ENCODE assay signal across 26 cellular contexts in the genomic region with DNA sequence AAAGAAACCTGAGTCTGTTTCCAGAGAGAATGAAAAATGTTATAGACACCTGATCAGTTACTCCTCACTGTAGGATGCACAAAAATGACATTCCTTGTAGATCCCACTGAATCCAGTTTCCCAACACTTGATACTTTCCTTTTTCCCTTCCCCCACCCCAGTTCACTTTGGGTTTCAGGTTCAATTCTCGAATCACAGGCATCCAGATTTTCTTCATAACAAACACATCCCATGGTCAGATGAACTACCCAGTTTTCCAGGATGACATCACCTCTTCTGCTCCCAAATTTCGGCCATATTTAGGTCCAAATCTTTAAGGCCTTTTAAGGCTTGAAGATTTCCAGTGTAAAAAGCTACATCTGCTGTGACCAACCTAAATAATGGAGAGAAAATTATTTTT. TPM values are rescaled to one million over a fixed set of nuclear protein-coding genes. Genes with fewer than 3 reads are reported as not detected.
DNase-seq lines count a peak whose midpoint lies in the region; ATAC-seq, FAIRE-seq and TF ChIP-seq lines count a peak whose summit lies in the region.
"Had no signal": no experiment of that assay in that cellular context is flagged by ENCODE, and none has a peak within 500 bp of the region (broad histone marks: within the 10 kb centered on the region; RNA-seq: fewer than 3 reads in every experiment).

No MANE protein-coding gene starts in this region.

- no peak for ATAC-seq in CD4-positive, alpha-beta T cell (ENCODE audit: poor library complexity)
- ATAC-seq in K562, result no peak
- ATAC-seq in naive thymus-derived CD4-positive, alpha-beta T cell, result no peak
- no peak for ATAC-seq in GM18868 (IDR thresholded peaks at IDR 0.05; ENCODE audit: unreplicated experiment)
- ATAC-seq: foreskin keratinocyte, left colon, psoas muscle had no signal

- CTCF ChIA-PET in CD4-positive, alpha-beta T cell (lab: Charles Lee), result interaction anchor here (1.3 kb wide), 1 partner anchor 32 kb away, joined by 5 read pairs; no protein-coding TSS in a partner anchor
- CTCF ChIA-PET in K562 (lab: Yijun Ruan, JAX; ENCODE audit: low intra/inter-chr PET ratio), result no interaction called here
- CTCF ChIA-PET in naive thymus-derived CD4-positive, alpha-beta T cell (lab: Charles Lee), result no interaction called here

- no peaks in the 10 kb centered on the region for H3K79me2 ChIP-seq in K562 (ENCODE audit: control insufficient read depth, insufficient read depth, low read length)

- peaks cover 87% of the 10 kb centered on the region for H3K36me3 Mint-ChIP-seq in CD4-positive, alpha-beta T cell (ENCODE audit: low read depth)
- peaks cover 7 to 33% (median 27%) of the 10 kb centered on the region in 5 donors for H3K36me3 Mint-ChIP-seq in naive thymus-derived CD4-positive, alpha-beta T cell

- no peaks in the 10 kb centered on the region for H3K27me3 Mint-ChIP-seq in CD4-positive, alpha-beta T cell
- no peaks in the 10 kb centered on the region for H3K27me3 Mint-ChIP-seq in naive thymus-derived CD4-positive, alpha-beta T cell
- H3K27me3 Mint-ChIP-seq: activated CD4-positive, alpha-beta memory T cell treated with anti-CD3 and anti-CD28 coated beads, Interleukin-2, amount 10 ng/mL, durations not matched to agents 7 days and 5 days had no signal

- no peaks in the 10 kb centered on the region for H4K20me1 ChIP-seq in K562 (replicated peaks; ENCODE audit: control insufficient read depth, insufficient read depth, low read length)

- no TSS peak for BruUV-seq in K562 (replicated peaks; lab: Mats Ljungman, UMichigan)

- intact Hi-C loops in CD4-positive, alpha-beta T cell (cut with DNase I, micrococcal nuclease), result no loop called here
- intact Hi-C loops in K562 (cut with micrococcal nuclease), result no loop called here
- intact Hi-C loops in naive thymus-derived CD4-positive, alpha-beta T cell (cut with micrococcal nuclease), result no loop called here

- no peak for TF ChIP-seq EP300 in K562 (IDR thresholded peaks at IDR 0.05; ENCODE audit: low read length)

- no peaks in the 10 kb centered on the region for H3K4me1 ChIP-seq in K562 (replicated peaks in 1 of 2; ENCODE audit: control insufficient read depth in 2 of 2, insufficient read depth in 2 of 2, low read length in 2 of 2)
- H3K4me1 ChIP-seq in naive thymus-derived CD4-positive, alpha-beta T cell (ENCODE audit: control insufficient read depth in 2 of 2, insufficient read depth in 2 of 2, low read length in 2 of 2), result no peaks in the 10 kb centered on the region
- H3K4me1 ChIP-seq: colonic mucosa, foreskin keratinocyte, testis had no signal

- in situ Hi-C loops in K562 (cut with MboI), result no loop called here

- peaks cover 6% of the 10 kb centered on the region for H3K4me1 Mint-ChIP-seq in CD4-positive, alpha-beta T cell (ENCODE audit: low read depth)
- peaks cover 0 to 7% (median 4%) of the 10 kb centered on the region in 7 donors for H3K4me1 Mint-ChIP-seq in naive thymus-derived CD4-positive, alpha-beta T cell

- H3K9me3 Mint-ChIP-seq in CD4-positive, alpha-beta T cell, result no peaks in the 10 kb centered on the region
- no peaks in the 10 kb centered on the region for H3K9me3 Mint-ChIP-seq in naive thymus-derived CD4-positive, alpha-beta T cell
- H3K9me3 Mint-ChIP-seq: activated CD4-positive, alpha-beta memory T cell treated with anti-CD3 and anti-CD28 coated beads, Interleukin-2, amount 10 ng/mL, durations not matched to agents 7 days and 5 days had no signal

- no peaks in the 10 kb centered on the region for H3K9me1 ChIP-seq in K562 (ENCODE audit: control insufficient read depth, insufficient read depth, low read length)

- H2AFZ ChIP-seq in K562 (ENCODE audit: low read depth, low read length), result no peak overlapping the region

- POLR2A ChIA-PET in CD4-positive, alpha-beta T cell (lab: Charles Lee), result no interaction called here
- POLR2A ChIA-PET in K562 (lab: Yijun Ruan, JAX), result no interaction called here
- POLR2A ChIA-PET in naive thymus-derived CD4-positive, alpha-beta T cell (lab: Charles Lee), result no interaction called here

- H3K9me3 ChIP-seq in CD4-positive, alpha-beta T cell (ENCODE audit: control insufficient read depth, low read length), result no peaks in the 10 kb centered on the region
- no peaks in the 10 kb centered on the region for H3K9me3 ChIP-seq in K562 (replicated peaks; ENCODE audit: control insufficient read depth, insufficient read depth, low read depth, low read length)
- H3K9me3 ChIP-seq in naive thymus-derived CD4-positive, alpha-beta T cell (ENCODE audit: control insufficient read depth in 2 of 3, low read length in 3 of 3), result no peaks in the 10 kb centered on the region
- H3K9me3 ChIP-seq: breast epithelium, colonic mucosa, neutrophil, psoas muscle, SJCRH30, testis had no signal

- no peaks in the 10 kb centered on the region for H3K27me3 ChIP-seq in CD4-positive, alpha-beta T cell (ENCODE audit: control insufficient read depth, insufficient read depth, low read length)
- H3K27me3 ChIP-seq in K562 (ENCODE audit: control insufficient read depth in 2 of 2, insufficient read depth in 2 of 2, low read length in 2 of 2), result no peaks in the 10 kb centered on the region
- H3K27me3 ChIP-seq in naive thymus-derived CD4-positive, alpha-beta T cell (ENCODE audit: control insufficient read depth in 2 of 2, insufficient read depth in 2 of 2, low read length in 2 of 2), result no peaks in the 10 kb centered on the region
- H3K27me3 ChIP-seq: breast epithelium, colonic mucosa, foreskin keratinocyte, neutrophil, SJCRH30, testis had no signal

- H3K4me2 ChIP-seq in K562 (ENCODE audit: insufficient read depth, low read length), result no peak overlapping the region

- H3K27ac Mint-ChIP-seq in CD4-positive, alpha-beta T cell, result peak overlapping the region; percentile 30
- H3K27ac Mint-ChIP-seq in naive thymus-derived CD4-positive, alpha-beta T cell, result peak overlapping the region in 5 of 9 donors; percentile 48 to 73 (median 59)
- H3K27ac Mint-ChIP-seq: activated CD4-positive, alpha-beta memory T cell treated with anti-CD3 and anti-CD28 coated beads, Interleukin-2, amount 10 ng/mL, durations not matched to agents 7 days and 5 days had no signal

- no peak overlapping the region for H3K27ac ChIP-seq in CD4-positive, alpha-beta T cell (ENCODE audit: low read depth, low read length)
- no peak overlapping the region for H3K27ac ChIP-seq in K562 (ENCODE audit: extremely low read depth, low read depth, low read length)
- no peak overlapping the region for H3K27ac ChIP-seq in naive thymus-derived CD4-positive, alpha-beta T cell (ENCODE audit: low read depth, low read length)
- H3K27ac ChIP-seq: colonic mucosa, foreskin keratinocyte, neutrophil, psoas muscle, SJCRH30, testis had no signal

- WGBS in K562 (ENCODE audit: insufficient coverage, low coverage, missing lambda C conversion rate), result 88% methylated on average over 2 of the region's 2 CpGs

- H3K4me3 ChIP-seq in K562, result no peak overlapping the region
- no peak overlapping the region for H3K4me3 ChIP-seq in naive thymus-derived CD4-positive, alpha-beta T cell (ENCODE audit: low read length)
- H3K4me3 ChIP-seq: breast epithelium, colonic mucosa, psoas muscle, SJCRH30, testis had no signal

- DNase-seq in NCI-H2171 treated with DMSO at 0.1 percent for 48 hours (lab: John Stamatoyannopoulos, UW) (peak; percentile 26), NCI-H2171 (lab: John Stamatoyannopoulos, UW) (no peak), K562 (ENCODE audit: extremely low read depth in 1 of 4, low spot score in 3 of 4) (no peak), NCI-H526 (lab: John Stamatoyannopoulos, UW) (no peak), NCI-H446 treated with DMSO at 0.1 percent for 48 hours (lab: John Stamatoyannopoulos, UW) (no peak)
- DNase-seq in CD4-positive, alpha-beta T cell, result no peak
- DNase-seq in naive thymus-derived CD4-positive, alpha-beta T cell, result no peak
- DNase-seq: activated CD4-positive, alpha-beta memory T cell treated with anti-CD3 and anti-CD28 coated beads, Interleukin-2, amount 10 ng/mL, durations not matched to agents 7 days and 5 days; activated CD4-positive, CD25-positive, alpha-beta regulatory T cell; activated effector memory CD4-positive, alpha-beta T cell treated with anti-CD3 and anti-CD28 coated beads, Interleukin-2, amount 50 U/mL, for 16 hours; colonic mucosa; effector CD8-positive, alpha-beta T cell; foreskin keratinocyte; GOT3; left colon; mammary epithelial cell; NCI-H1694; NCI-H526 treated with DMSO at 0.1 percent for 48 hours; psoas muscle; stimulated activated naive CD4-positive, alpha-beta T cell treated with Interleukin-2 at 50 U/mL for 16 hours; testis had no signal

- H3K9ac ChIP-seq in K562 (ENCODE audit: insufficient read depth in 1 of 2, low read depth in 2 of 2, low read length in 2 of 2), result no peak overlapping the region

- TF ChIP-seq CTCF in CD4-positive, alpha-beta T cell (IDR thresholded peaks at IDR 0.05), result no peak
- TF ChIP-seq CTCF in K562 (IDR thresholded peaks at IDR 0.05 in 2 of 3, conservative IDR thresholded peaks at IDR 0.05 in 1 of 3; ENCODE audit: insufficient read depth in 2 of 3, low read depth in 1 of 3, low read length in 3 of 3), result no peak

- peak; percentile 44 for FAIRE-seq in K562 (lab: Jason Lieb, UNC)
- FAIRE-seq: urothelium cell line had no signal

- H3K36me3 ChIP-seq in K562 (ENCODE audit: control insufficient read depth, insufficient read depth, low read length), result peaks cover 75% of the 10 kb centered on the region
- peaks cover 12 to 51% (median 17%) of the 10 kb centered on the region in 3 experiments for H3K36me3 ChIP-seq in naive thymus-derived CD4-positive, alpha-beta T cell (ENCODE audit: control insufficient read depth in 2 of 3, insufficient read depth in 3 of 3, low read length in 3 of 3)
- H3K36me3 ChIP-seq: breast epithelium, colonic mucosa had no signal

- no peak for TF ChIP-seq POLR2A in K562 (conservative IDR thresholded peaks at IDR 0.05)

- H3K4me3 Mint-ChIP-seq in CD4-positive, alpha-beta T cell, result no peak overlapping the region
- H3K4me3 Mint-ChIP-seq in naive thymus-derived CD4-positive, alpha-beta T cell, result no peak overlapping the region
- H3K4me3 Mint-ChIP-seq: activated CD4-positive, alpha-beta memory T cell treated with anti-CD3 and anti-CD28 coated beads, Interleukin-2, amount 10 ng/mL, durations not matched to agents 7 days and 5 days had no signal

- TF ChIP-seq RAD21 in K562 (CRISPR knock-in tag; conservative IDR thresholded peaks at IDR 0.05 in 1 of 2, IDR thresholded peaks at IDR 0.05 in 1 of 2), result no peak

RNA-seq across cellular contexts. Expression of a gene that starts 51.5 kb away (rescaled TPM):
- total RNA-seq in CD4-positive, alpha-beta T cell, result 10 to 100 TPM; 47.1 to 53.2 TPM
- total RNA-seq in K562 (2011; cell fraction: chromatin; rRNA removed; ENCODE audit: low replicate concordance), result 22.2 and 53.0 TPM in 2 replicates
- 12.8 and 14.7 TPM in 2 replicates for total RNA-seq in K562 (2011; cell fraction: nucleolus; rRNA removed)
- 25.4 and 36.0 TPM in 2 replicates for total RNA-seq in K562 (2011; cell fraction: nucleoplasm; rRNA removed)
- total RNA-seq in K562 (2014; rRNA removed) (25.2 and 25.5 TPM in 2 replicates), K562 (2014; rRNA removed; fragmentation: Illumina TruSeq; extraction: Trizol) (51.0 and 57.9 TPM in 2 replicates), K562 (2015; rRNA removed; fragmentation: Illumina TruSeq; extraction: Trizol) (61.5 and 62.0 TPM in 2 replicates), K562 (2021) (44.0 and 52.4 TPM in 2 replicates)
- polyA plus RNA-seq in K562 (2011; rRNA removed) (41.6 and 67.7 TPM in 2 replicates), K562 (2014; fragmentation: Illumina TruSeq; extraction: Trizol) (56.1 and 69.3 TPM in 2 replicates), K562 (2014; fragmentation: Nextera tagmentation; extraction: Ambion mirVana) (10 to 100 TPM; 58.9 to 59.6 TPM), K562 (2014; rRNA removed) (47.3 and 48.9 TPM in 2 replicates)
- polyA plus RNA-seq in K562 (2011; cell fraction: cytosol; rRNA removed), result 7.2 and 17.2 TPM in 2 replicates
- polyA plus RNA-seq in K562 (2011; cell fraction: nucleus; rRNA removed), result 8.2 and 14.7 TPM in 2 replicates
- polyA plus RNA-seq in K562 (2012), result 64.0 and 71.6 TPM in 2 replicates
- polyA minus RNA-seq in K562 (2011; rRNA and poly(A)+ RNA removed), result 44.6 and 50.5 TPM in 2 replicates
- 17.4 and 26.1 TPM in 2 replicates for polyA minus RNA-seq in K562 (2011; cell fraction: cytosol; rRNA and poly(A)+ RNA removed)
- polyA minus RNA-seq in K562 (2011; cell fraction: nucleus; rRNA and poly(A)+ RNA removed), result 12.0 and 25.8 TPM in 2 replicates
- total RNA-seq in naive thymus-derived CD4-positive, alpha-beta T cell, result 100 to 1,000 TPM in 2 of 5 experiments, 10 to 100 TPM in 3; 69.5 to 134 (median 92.4) TPM
- polyA plus RNA-seq in naive thymus-derived CD4-positive, alpha-beta T cell, result 100 to 1,000 TPM; 128 to 135 TPM
